In the genomic region with DNA sequence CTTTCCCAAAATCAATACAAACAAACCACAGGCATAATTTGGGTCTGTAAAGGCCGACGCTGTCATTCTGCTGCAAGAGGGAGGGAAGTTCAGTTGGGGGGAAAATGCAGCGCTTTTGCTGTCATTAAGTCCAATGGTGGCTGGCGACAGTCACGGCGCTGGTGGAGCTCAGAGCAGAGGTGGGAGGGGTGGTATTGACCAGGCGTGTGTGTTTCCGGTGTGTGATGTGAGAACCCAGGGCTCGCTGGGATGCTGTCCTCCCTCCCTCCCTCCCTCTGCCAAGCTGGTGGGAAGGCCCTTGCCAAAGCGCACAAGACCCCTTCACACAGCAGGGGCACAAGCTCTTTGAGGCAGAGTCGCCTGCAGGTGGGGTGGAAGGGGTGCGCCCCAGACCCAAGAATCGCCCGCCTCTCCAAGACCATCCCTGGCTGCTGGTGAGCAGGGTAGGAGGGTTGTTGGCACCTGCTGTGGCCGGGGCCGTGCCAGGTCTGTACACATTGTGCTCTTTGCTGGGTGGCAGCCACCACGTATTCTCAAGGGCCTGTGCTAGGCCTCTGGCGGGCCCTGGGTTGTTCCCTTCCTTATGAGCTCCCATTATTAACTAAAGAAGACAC, we compare ENCODE assay signal across 16 cellular contexts.
DNase-seq lines count a peak whose midpoint lies in the region; ATAC-seq and TF ChIP-seq lines count a peak whose summit lies in the region.
"Had no signal": no experiment of that assay in that cellular context is flagged by ENCODE, and none has a peak within 500 bp of the region (broad histone marks: within the 10 kb centered on the region; RNA-seq: fewer than 3 reads in every experiment).

No MANE protein-coding gene starts in this region.

- DNase-seq in activated CD8-positive, alpha-beta memory T cell treated with anti-CD3 and anti-CD28 coated beads, Interleukin-2, amount 10 ng/mL, durations not matched to agents 7 days and 5 days, result no peak
- no peak for DNase-seq in activated CD8-positive, alpha-beta memory T cell treated with anti-CD3 and anti-CD28 coated beads, Interleukin-2, amount 50 U/mL, for 4 hours
- DNase-seq in Karpas-422, result peak; percentile 96
- DNase-seq in neural progenitor cell (ENCODE audit: low spot score), result no peak
- DNase-seq in MV-4-11 (lab: John Stamatoyannopoulos, UW), result no peak
- no peak for DNase-seq in hepatocyte (ENCODE audit: low spot score)
- DNase-seq: activated CD4-positive, alpha-beta T cell treated with anti-CD3 and anti-CD28 coated beads, Interleukin-2, amount 50 U/mL, for 1 hour; activated naive CD8-positive, alpha-beta T cell treated with anti-CD3 and anti-CD28 coated beads, Interleukin-2, amount 10 ng/mL, durations not matched to agents 7 days and 5 days; activated T-cell treated with anti-CD3 and anti-CD28 coated beads, Interleukin-2, amount 50 U/mL, for 48 hours; NCI-H2171; PC-3; sigmoid colon; stimulated activated CD4-positive, alpha-beta T cell treated with anti-CD3 and anti-CD28 coated beads, Interleukin-1b, Interleukin-23, amount 100 ng/mL, for 48 hours had no signal

- H3K4me1 ChIP-seq in Karpas-422 (ENCODE audit: low read length), result peaks cover 99% of the 10 kb centered on the region
- H3K4me1 ChIP-seq in OCI-LY1 (ENCODE audit: insufficient read depth, low read length, severe bottlenecking), result peaks cover 98% of the 10 kb centered on the region
- peaks cover 4% of the 10 kb centered on the region for H3K4me1 ChIP-seq in neural progenitor cell
- H3K4me1 ChIP-seq in hepatocyte (ENCODE audit: insufficient read depth), result peaks cover 9% of the 10 kb centered on the region
- H3K4me1 ChIP-seq: sigmoid colon had no signal

- no peaks in the 10 kb centered on the region for H3K9me2 ChIP-seq in Karpas-422 (replicated peaks; ENCODE audit: insufficient read depth, low read length)
- H3K9me2 ChIP-seq in OCI-LY1 (ENCODE audit: low read depth, low read length), result no peaks in the 10 kb centered on the region
- H3K9me2 ChIP-seq in hepatocyte (replicated peaks; ENCODE audit: insufficient read depth), result no peaks in the 10 kb centered on the region

- peaks cover 8% of the 10 kb centered on the region; the same call in 1 of the 2 replicates for H4K20me1 ChIP-seq in Karpas-422 (ENCODE audit: insufficient read depth, low read depth, low read length)
- H4K20me1 ChIP-seq in OCI-LY1 (ENCODE audit: insufficient read depth, low read length), result no peaks in the 10 kb centered on the region
- no peaks in the 10 kb centered on the region for H4K20me1 ChIP-seq in neural progenitor cell (ENCODE audit: low read depth)
- H4K20me1 ChIP-seq in hepatocyte (ENCODE audit: insufficient read depth, poor library complexity, severe bottlenecking), result no peaks in the 10 kb centered on the region

- H3K4me3 ChIP-seq in Karpas-422 (ENCODE audit: low read length) (peak overlapping the region; percentile 90), OCI-LY1 (ENCODE audit: low read depth, low read length, poor library complexity, severe bottlenecking) (peak overlapping the region; percentile 57), neural progenitor cell (no peak overlapping the region), hepatocyte (no peak overlapping the region)
- H3K4me3 ChIP-seq: sigmoid colon had no signal

- H3K27ac Mint-ChIP-seq in activated CD8-positive, alpha-beta memory T cell treated with anti-CD3 and anti-CD28 coated beads, Interleukin-2, amount 10 ng/mL, durations not matched to agents 7 days and 5 days, result no peak overlapping the region
- H3K27ac Mint-ChIP-seq in neural progenitor cell, result peak overlapping the region; percentile 74
- H3K27ac Mint-ChIP-seq: activated naive CD8-positive, alpha-beta T cell treated with anti-CD3 and anti-CD28 coated beads, Interleukin-2, amount 10 ng/mL, durations not matched to agents 7 days and 5 days had no signal

- H3K27me3 ChIP-seq in Karpas-422 (ENCODE audit: low read length) (no peaks in the 10 kb centered on the region), OCI-LY1 (ENCODE audit: insufficient read depth, low read length) (no peaks in the 10 kb centered on the region), neural progenitor cell (no peaks in the 10 kb centered on the region), hepatocyte (no peaks in the 10 kb centered on the region)
- H3K27me3 ChIP-seq: sigmoid colon had no signal

- H3K79me2 ChIP-seq in Karpas-422 (ENCODE audit: low read length), result peaks cover 73% of the 10 kb centered on the region
- H3K79me2 ChIP-seq in OCI-LY1 (ENCODE audit: insufficient read depth, low read length), result no peaks in the 10 kb centered on the region
- H3K79me2 ChIP-seq in neural progenitor cell (ENCODE audit: low read depth), result no peaks in the 10 kb centered on the region
- H3K79me2 ChIP-seq in hepatocyte, result no peaks in the 10 kb centered on the region

- TF ChIP-seq CTCF in OCI-LY1 (IDR thresholded peaks at IDR 0.05; ENCODE audit: low read length), result no peak
- TF ChIP-seq CTCF in neural progenitor cell (IDR thresholded peaks at IDR 0.05), result no peak
- no peak for TF ChIP-seq CTCF in hepatocyte (IDR thresholded peaks at IDR 0.05; ENCODE audit: poor library complexity)

- H3K36me3 ChIP-seq in Karpas-422 (ENCODE audit: insufficient read depth, low read length) (peaks cover 19% of the 10 kb centered on the region; the same call in 1 of the 2 replicates), OCI-LY1 (ENCODE audit: insufficient read depth, low read length) (no peaks in the 10 kb centered on the region), neural progenitor cell (no peaks in the 10 kb centered on the region), hepatocyte (replicated peaks; ENCODE audit: insufficient read depth, low read depth) (no peaks in the 10 kb centered on the region)
- H3K36me3 ChIP-seq: sigmoid colon had no signal

- no peak overlapping the region for H3K4me3 Mint-ChIP-seq in activated CD8-positive, alpha-beta memory T cell treated with anti-CD3 and anti-CD28 coated beads, Interleukin-2, amount 10 ng/mL, durations not matched to agents 7 days and 5 days
- H3K4me3 Mint-ChIP-seq in neural progenitor cell, result no peak overlapping the region
- H3K4me3 Mint-ChIP-seq: activated naive CD8-positive, alpha-beta T cell treated with anti-CD3 and anti-CD28 coated beads, Interleukin-2, amount 10 ng/mL, durations not matched to agents 7 days and 5 days had no signal

- H3F3A ChIP-seq in OCI-LY1 (ENCODE audit: insufficient read depth, low read length) (no peaks in the 10 kb centered on the region), neural progenitor cell (ENCODE audit: low read depth) (no peaks in the 10 kb centered on the region)

- H3K9me3 Mint-ChIP-seq in activated CD8-positive, alpha-beta memory T cell treated with anti-CD3 and anti-CD28 coated beads, Interleukin-2, amount 10 ng/mL, durations not matched to agents 7 days and 5 days (ENCODE audit: low read depth), result no peaks in the 10 kb centered on the region
- H3K9me3 Mint-ChIP-seq in neural progenitor cell, result no peaks in the 10 kb centered on the region
- H3K9me3 Mint-ChIP-seq: activated naive CD8-positive, alpha-beta T cell treated with anti-CD3 and anti-CD28 coated beads, Interleukin-2, amount 10 ng/mL, durations not matched to agents 7 days and 5 days had no signal

- WGBS in hepatocyte (ENCODE audit: low lambda C conversion rate, missing lambda C conversion rate), result 88% methylated on average over 18 of the region's 18 CpGs

- H2AFZ ChIP-seq in Karpas-422 (ENCODE audit: low read length) (no peak overlapping the region), OCI-LY1 (ENCODE audit: low read length) (no peak overlapping the region), neural progenitor cell (replicated peaks) (no peak overlapping the region), hepatocyte (no peak overlapping the region)

- no peaks in the 10 kb centered on the region for H3K9me3 ChIP-seq in Karpas-422 (ENCODE audit: low read length)
- no peaks in the 10 kb centered on the region for H3K9me3 ChIP-seq in OCI-LY1 (ENCODE audit: low read length)
- H3K9me3 ChIP-seq in neural progenitor cell (ENCODE audit: low read depth), result no peaks in the 10 kb centered on the region
- H3K9me3 ChIP-seq in hepatocyte (ENCODE audit: low read depth), result no peaks in the 10 kb centered on the region
- H3K9me3 ChIP-seq: sigmoid colon had no signal

- H3K27me3 Mint-ChIP-seq in activated CD8-positive, alpha-beta memory T cell treated with anti-CD3 and anti-CD28 coated beads, Interleukin-2, amount 10 ng/mL, durations not matched to agents 7 days and 5 days, result no peaks in the 10 kb centered on the region
- H3K27me3 Mint-ChIP-seq in neural progenitor cell (ENCODE audit: insufficient read depth, low read depth), result peaks cover 3% of the 10 kb centered on the region

- H3K4me2 ChIP-seq in Karpas-422 (ENCODE audit: low read depth, low read length, poor library complexity, severe bottlenecking), result peak overlapping the region; percentile 97
- H3K4me2 ChIP-seq in OCI-LY1 (ENCODE audit: low read length), result peak overlapping the region; percentile 67
- H3K4me2 ChIP-seq in neural progenitor cell, result no peak overlapping the region
- no peak overlapping the region for H3K4me2 ChIP-seq in hepatocyte

- CTCF ChIA-PET in activated CD8-positive, alpha-beta memory T cell treated with anti-CD3 and anti-CD28 coated beads, Interleukin-2, amount 10 ng/mL, durations not matched to agents 7 days and 5 days (lab: Charles Lee), result interaction anchor here (1.1 to 2.2 kb wide), 2 partner anchors 15 to 199 kb away, joined by 5 to 6 read pairs; partner anchors contain the start of gene FAM53B

- peaks cover 8% of the 10 kb centered on the region for H3K4me1 Mint-ChIP-seq in activated CD8-positive, alpha-beta memory T cell treated with anti-CD3 and anti-CD28 coated beads, Interleukin-2, amount 10 ng/mL, durations not matched to agents 7 days and 5 days
- H3K4me1 Mint-ChIP-seq in neural progenitor cell, result peaks cover 16% of the 10 kb centered on the region

- ATAC-seq in activated CD8-positive, alpha-beta memory T cell treated with anti-CD3 and anti-CD28 coated beads, Interleukin-2, amount 10 ng/mL, durations not matched to agents 7 days and 5 days, result peak; percentile 14
- ATAC-seq in GM19467 (IDR thresholded peaks at IDR 0.05; ENCODE audit: unreplicated experiment), result no peak
- ATAC-seq: PC-3, SK-N-SH treated with all-trans-retinoic acid at 6 μM for 48 hours had no signal

- H3K27ac ChIP-seq in Karpas-422 (ENCODE audit: low read length) (peak overlapping the region; percentile 100), OCI-LY1 (ENCODE audit: low read depth, low read length, poor library complexity, severe bottlenecking) (peak overlapping the region; percentile 89), neural progenitor cell (no peak overlapping the region), hepatocyte (no peak overlapping the region)
- H3K27ac ChIP-seq: sigmoid colon had no signal

- H3K36me3 Mint-ChIP-seq in activated CD8-positive, alpha-beta memory T cell treated with anti-CD3 and anti-CD28 coated beads, Interleukin-2, amount 10 ng/mL, durations not matched to agents 7 days and 5 days, result no peaks in the 10 kb centered on the region
- no peaks in the 10 kb centered on the region for H3K36me3 Mint-ChIP-seq in neural progenitor cell
- H3K36me3 Mint-ChIP-seq: activated naive CD8-positive, alpha-beta T cell treated with anti-CD3 and anti-CD28 coated beads, Interleukin-2, amount 10 ng/mL, durations not matched to agents 7 days and 5 days had no signal

- H3K9ac ChIP-seq in Karpas-422 (ENCODE audit: low read length), result peak overlapping the region; percentile 99
- H3K9ac ChIP-seq in OCI-LY1 (ENCODE audit: low read length), result peak overlapping the region; percentile 71
- no peak overlapping the region for H3K9ac ChIP-seq in neural progenitor cell

Comparison
In these comparisons a context has a peak if more than half of its experiments do, and no peak if none do; other contexts are left out.
1. H3K27ac ChIP-seq: peak in Karpas-422 (single experiment) and OCI-LY1 (single experiment); none in neural progenitor cell (single experiment) and hepatocyte (single experiment).
2. H3K4me2 ChIP-seq: peak in Karpas-422 (single experiment) and OCI-LY1 (single experiment); none in neural progenitor cell (single experiment) and hepatocyte (single experiment).
3. H3K4me3 ChIP-seq: peak in Karpas-422 (single experiment) and OCI-LY1 (single experiment); none in neural progenitor cell (single experiment) and hepatocyte (single experiment).